Comparison of ENCODE assay signal across 8 cellular contexts in genomic region chr12:24719293-24719721, GRCh38.
DNase-seq lines count a peak whose midpoint lies in the region; ATAC-seq and TF ChIP-seq lines count a peak whose summit lies in the region.

No MANE protein-coding gene starts in this region.

- no peak for TF ChIP-seq CTCF in CD4-positive, alpha-beta T cell (IDR thresholded peaks at IDR 0.05)

- no peaks in the 10 kb centered on the region for H3K9me3 ChIP-seq in CD4-positive, alpha-beta T cell (ENCODE audit: control insufficient read depth, low read length)

- peak overlapping the region; percentile 53 for H3K27ac Mint-ChIP-seq in T-helper 1 cell treated with Interleukin-12 subunit alpha and Interleukin-12 subunit beta and Interleukin-4 antibody, amounts not matched to agents 30 μg/mL and 1 μg/mL, for 36 hours
- H3K27ac Mint-ChIP-seq in CD4-positive, alpha-beta T cell: no peak overlapping the region

- peak overlapping the region; percentile 5 for H3K4me3 Mint-ChIP-seq in T-helper 1 cell treated with Interleukin-12 subunit alpha and Interleukin-12 subunit beta and Interleukin-4 antibody, amounts not matched to agents 30 μg/mL and 1 μg/mL, for 36 hours
- no peak overlapping the region for H3K4me3 Mint-ChIP-seq in CD4-positive, alpha-beta T cell

- peaks cover 6% of the 10 kb centered on the region for H3K36me3 Mint-ChIP-seq in T-helper 1 cell treated with Interleukin-12 subunit alpha and Interleukin-12 subunit beta and Interleukin-4 antibody, amounts not matched to agents 30 μg/mL and 1 μg/mL, for 36 hours (ENCODE audit: low read depth)
- H3K36me3 Mint-ChIP-seq in CD4-positive, alpha-beta T cell (ENCODE audit: low read depth): no peaks in the 10 kb centered on the region

- H3K27me3 ChIP-seq in CD4-positive, alpha-beta T cell (ENCODE audit: control insufficient read depth, insufficient read depth, low read length): no peaks in the 10 kb centered on the region

- peaks cover 19% of the 10 kb centered on the region for H3K4me1 Mint-ChIP-seq in T-helper 1 cell treated with Interleukin-12 subunit alpha and Interleukin-12 subunit beta and Interleukin-4 antibody, amounts not matched to agents 30 μg/mL and 1 μg/mL, for 36 hours (ENCODE audit: low read depth)
- H3K4me1 Mint-ChIP-seq in CD4-positive, alpha-beta T cell (ENCODE audit: low read depth): no peaks in the 10 kb centered on the region

- H3K27me3 Mint-ChIP-seq in T-helper 1 cell treated with Interleukin-12 subunit alpha and Interleukin-12 subunit beta and Interleukin-4 antibody, amounts not matched to agents 30 μg/mL and 1 μg/mL, for 36 hours (ENCODE audit: low read depth): no peaks in the 10 kb centered on the region
- H3K27me3 Mint-ChIP-seq in CD4-positive, alpha-beta T cell: no peaks in the 10 kb centered on the region

- DNase-seq in kidney tubule cell (ENCODE audit: low spot score) (peak; percentile 93), NCI-H2171 treated with DMSO at 0.1 percent for 48 hours (lab: John Stamatoyannopoulos, UW) (no peak), COLO829 (ENCODE audit: low spot score) (no peak), NCI-H748 (lab: John Stamatoyannopoulos, UW; ENCODE audit: unreplicated experiment) (no peak)
- DNase-seq in CD4-positive, alpha-beta T cell: no peak

- peak; percentile 87 for ATAC-seq in GM18508 (IDR thresholded peaks at IDR 0.05; ENCODE audit: insufficient read depth, unreplicated experiment)
- peak; percentile 93 for ATAC-seq in HG02623 (IDR thresholded peaks at IDR 0.05; ENCODE audit: unreplicated experiment)
- no peak for ATAC-seq in CD4-positive, alpha-beta T cell (ENCODE audit: poor library complexity)

- H3K9me3 Mint-ChIP-seq in T-helper 1 cell treated with Interleukin-12 subunit alpha and Interleukin-12 subunit beta and Interleukin-4 antibody, amounts not matched to agents 30 μg/mL and 1 μg/mL, for 36 hours: peaks cover 9% of the 10 kb centered on the region
- no peaks in the 10 kb centered on the region for H3K9me3 Mint-ChIP-seq in CD4-positive, alpha-beta T cell

- POLR2A ChIA-PET in CD4-positive, alpha-beta T cell (lab: Charles Lee): no interaction called here

- no peak overlapping the region for H3K27ac ChIP-seq in CD4-positive, alpha-beta T cell (ENCODE audit: low read depth, low read length)

- CTCF ChIA-PET in CD4-positive, alpha-beta T cell (lab: Charles Lee): no interaction called here

- intact Hi-C loops in CD4-positive, alpha-beta T cell (cut with DNase I, micrococcal nuclease): no loop called here
